ENCODE assay signal across 22 cellular contexts in genomic region chr14:44204061-44204815, GRCh38.
DNase-seq lines count a peak whose midpoint lies in the region; ATAC-seq and TF ChIP-seq lines count a peak whose summit lies in the region.
"Had no signal": no experiment of that assay in that cellular context is flagged by ENCODE, and none has a peak within 500 bp of the region (broad histone marks: within the 10 kb centered on the region; RNA-seq: fewer than 3 reads in every experiment).

No MANE protein-coding gene starts in this region.

- H4K91ac ChIP-seq in H9 (ENCODE audit: insufficient read length, low read depth, low read length), result no peak overlapping the region

- H2BK12ac ChIP-seq in H9 (ENCODE audit: insufficient read length, low read depth, low read length), result no peak overlapping the region

- no peak overlapping the region for H3K9ac ChIP-seq in H9 (ENCODE audit: extremely low read depth, insufficient read length, low read length)
- no peak overlapping the region for H3K9ac ChIP-seq in SU-DHL-6 (ENCODE audit: low read length)

- no peak overlapping the region for H4K8ac ChIP-seq in H9 (replicated peaks; ENCODE audit: insufficient read length, low read depth, low read length)

- no peaks in the 10 kb centered on the region for H3K9me3 ChIP-seq in H9 (ENCODE audit: control insufficient read depth, low read depth, low read length)
- no peaks in the 10 kb centered on the region for H3K9me3 ChIP-seq in SU-DHL-6 (ENCODE audit: insufficient read depth, low read length)
- H3K9me3 ChIP-seq: ovary had no signal

- H3F3A ChIP-seq in SU-DHL-6 (ENCODE audit: insufficient read depth), result no peaks in the 10 kb centered on the region

- no peaks in the 10 kb centered on the region for H3K79me1 ChIP-seq in H9 (ENCODE audit: insufficient read depth, low read depth, low read length, poor library complexity, severe bottlenecking)

- no peak overlapping the region for H3K4me3 ChIP-seq in SU-DHL-6 (ENCODE audit: insufficient read depth, low read length, poor library complexity, severe bottlenecking)
- H3K4me3 ChIP-seq: ovary had no signal

- no peaks in the 10 kb centered on the region for H3K4me1 ChIP-seq in H9 (ENCODE audit: insufficient read depth, low read length)

- no peaks in the 10 kb centered on the region for H3K27me3 Mint-ChIP-seq in H9 (ENCODE audit: low read depth)
- H3K27me3 Mint-ChIP-seq: activated naive CD8-positive, alpha-beta T cell treated with anti-CD3 and anti-CD28 coated beads, Interleukin-2, amount 10 ng/mL, durations not matched to agents 7 days and 5 days had no signal

- H2AK5ac ChIP-seq in H9 (ENCODE audit: insufficient read length, low read length), result no peak overlapping the region

- TF ChIP-seq CTCF in H9 (conservative IDR thresholded peaks at IDR 0.05) (no peak), SU-DHL-6 (IDR thresholded peaks at IDR 0.05; ENCODE audit: insufficient read depth, low read length, poor library complexity, severe bottlenecking) (no peak)

- no peaks in the 10 kb centered on the region for H4K20me1 ChIP-seq in H9 (ENCODE audit: control insufficient read depth, insufficient read depth, insufficient read length)
- H4K20me1 ChIP-seq in SU-DHL-6 (ENCODE audit: low read depth, low read length), result no peaks in the 10 kb centered on the region

- H2BK20ac ChIP-seq in H9 (ENCODE audit: low read depth, low read length, poor library complexity, severe bottlenecking), result no peak overlapping the region

- peak overlapping the region; percentile 25 for H3K4me2 ChIP-seq in H9 (ENCODE audit: insufficient read depth, insufficient read length, low read length)
- no peak overlapping the region for H3K4me2 ChIP-seq in SU-DHL-6 (ENCODE audit: low read depth, low read length, poor library complexity, severe bottlenecking)

- H2AFZ ChIP-seq in H9 (ENCODE audit: low read length), result no peak overlapping the region
- peak overlapping the region; percentile 78 for H2AFZ ChIP-seq in SU-DHL-6 (ENCODE audit: low read depth, low read length, severe bottlenecking)

- peak overlapping the region in 1 of 3 experiments; percentile 52; a peak in 3 of 7 replicates for H3K27ac Mint-ChIP-seq in H9
- H3K27ac Mint-ChIP-seq: activated CD8-positive, alpha-beta T cell treated with anti-CD3 and anti-CD28 coated beads, Interleukin-2, amount 10 ng/mL, durations not matched to agents 7 days and 5 days; activated naive CD8-positive, alpha-beta T cell treated with anti-CD3 and anti-CD28 coated beads, Interleukin-2, amount 10 ng/mL, durations not matched to agents 7 days and 5 days had no signal

- peaks cover 0 to 12% (median 0%) of the 10 kb centered on the region in 3 experiments; a peak in 1 of 7 replicates for H3K36me3 Mint-ChIP-seq in H9 (ENCODE audit: insufficient read depth in 1 of 3, low read depth in 3 of 3)
- H3K36me3 Mint-ChIP-seq: activated naive CD8-positive, alpha-beta T cell treated with anti-CD3 and anti-CD28 coated beads, Interleukin-2, amount 10 ng/mL, durations not matched to agents 7 days and 5 days had no signal

- no peaks in the 10 kb centered on the region for H3K36me3 ChIP-seq in SU-DHL-6 (ENCODE audit: low read length)
- H3K36me3 ChIP-seq: ovary, WERI-Rb-1 had no signal

- WGBS in H9 (ENCODE audit: extremely low coverage, insufficient read length, low lambda C conversion rate), result no CpG with 5 or more reads among the region's 3 CpGs

- H3K23me2 ChIP-seq in H9 (ENCODE audit: insufficient read length, low read depth, low read length, poor library complexity, severe bottlenecking), result no peaks in the 10 kb centered on the region

- H3K23ac ChIP-seq in H9 (ENCODE audit: insufficient read length, low read depth, low read length), result no peak overlapping the region

- no peak overlapping the region for H3T11ph ChIP-seq in H9 (ENCODE audit: low read length)

- H3K4me1 Mint-ChIP-seq in H9, result peaks cover 20 to 23% of the 10 kb centered on the region in 2 experiments
- H3K4me1 Mint-ChIP-seq: activated naive CD8-positive, alpha-beta T cell treated with anti-CD3 and anti-CD28 coated beads, Interleukin-2, amount 10 ng/mL, durations not matched to agents 7 days and 5 days had no signal

- no peak overlapping the region for H3K56ac ChIP-seq in H9 (ENCODE audit: insufficient read length, low read depth, low read length)

- no peak overlapping the region for H3K4me3 Mint-ChIP-seq in H9
- H3K4me3 Mint-ChIP-seq: activated CD8-positive, alpha-beta T cell treated with anti-CD3 and anti-CD28 coated beads, Interleukin-2, amount 10 ng/mL, durations not matched to agents 7 days and 5 days; activated naive CD8-positive, alpha-beta T cell treated with anti-CD3 and anti-CD28 coated beads, Interleukin-2, amount 10 ng/mL, durations not matched to agents 7 days and 5 days had no signal

- no peak for ATAC-seq in GM18873 (IDR thresholded peaks at IDR 0.05; ENCODE audit: low FRiP score, unreplicated experiment)
- ATAC-seq: activated CD8-positive, alpha-beta T cell treated with anti-CD3 and anti-CD28 coated beads, Interleukin-2, amount 10 ng/mL, durations not matched to agents 7 days and 5 days; left lobe of liver; Panc1 had no signal

- no peak overlapping the region for H4K5ac ChIP-seq in H9 (ENCODE audit: insufficient read length, low read depth, low read length)

- no peak overlapping the region for H3K4ac ChIP-seq in H9 (ENCODE audit: low read depth, low read length)

- H3K9me3 Mint-ChIP-seq in H9, result peaks cover 0 to 2% of the 10 kb centered on the region in 2 experiments; a peak in 2 of 5 replicates

- no peak overlapping the region for H3K14ac ChIP-seq in H9 (ENCODE audit: insufficient read depth, low read length)

- no peak overlapping the region for H3K18ac ChIP-seq in H9 (ENCODE audit: insufficient read length, low read depth, low read length)

- no peak overlapping the region for H2BK15ac ChIP-seq in H9 (ENCODE audit: low read depth, low read length)

- no peak for DNase-seq in H9
- DNase-seq in fibroblast of peridontal ligament (ENCODE audit: extremely low read depth), result peak; percentile 41
- DNase-seq in non-pigmented ciliary epithelial cell (ENCODE audit: low read depth), result peak; percentile 0
- DNase-seq in activated CD4-positive, CD25-positive, alpha-beta regulatory T cell treated with anti-CD3 and anti-CD28 coated beads, Interleukin-2, amount 50 U/mL, for 72 hours, result no peak
- no peak for DNase-seq in stimulated activated CD4-positive, alpha-beta T cell treated with anti-CD3 and anti-CD28 coated beads, Interleukin-4, amount 100 ng/mL, for 24 hours
- no peak for DNase-seq in hippocampal formation (lab: John Stamatoyannopoulos, UW)
- DNase-seq: activated CD8-positive, alpha-beta T cell treated with anti-CD3 and anti-CD28 coated beads, Interleukin-2, amount 10 ng/mL, durations not matched to agents 7 days and 5 days; activated naive CD8-positive, alpha-beta T cell treated with anti-CD3 and anti-CD28 coated beads, Interleukin-2, amount 10 ng/mL, durations not matched to agents 7 days and 5 days; AML-193; central memory CD4-positive, alpha-beta T cell; effector CD4-positive, alpha-beta T cell; hypothalamus; NCI-H2081; NCI-H69; ovary; stimulated activated CD4-positive, alpha-beta T cell treated with anti-CD3 and anti-CD28 coated beads, Interleukin-4, amount 100 ng/mL, for 4 hours; stimulated activated CD8-positive, alpha-beta memory T cell treated with anti-CD3 and anti-CD28 coated beads, Interleukin-4, amount 100 ng/mL, for 48 hours; WERI-Rb-1 had no signal

- no peak overlapping the region for H3K27ac ChIP-seq in H9 (ENCODE audit: insufficient read length, low read depth, low read length)
- H3K27ac ChIP-seq in SU-DHL-6 (ENCODE audit: low read depth, low read length), result no peak overlapping the region
- H3K27ac ChIP-seq: ovary, WERI-Rb-1 had no signal

- H3K79me2 ChIP-seq in H9 (ENCODE audit: insufficient read depth, low read length) (no peaks in the 10 kb centered on the region), SU-DHL-6 (ENCODE audit: insufficient read depth, low read length) (no peaks in the 10 kb centered on the region)

- H2BK120ac ChIP-seq in H9 (ENCODE audit: low read depth, low read length, poor library complexity, severe bottlenecking), result no peak overlapping the region

- H2BK5ac ChIP-seq in H9 (ENCODE audit: insufficient read length, low read length), result no peak overlapping the region

- H3K9me2 ChIP-seq in SU-DHL-6 (replicated peaks; ENCODE audit: insufficient read depth, low read length), result no peaks in the 10 kb centered on the region

- no peaks in the 10 kb centered on the region for H3K27me3 ChIP-seq in H9 (ENCODE audit: insufficient read depth, low read length)
- no peaks in the 10 kb centered on the region for H3K27me3 ChIP-seq in SU-DHL-6 (ENCODE audit: low read length)
- H3K27me3 ChIP-seq: ovary had no signal

Comparison
In these comparisons a context has a peak if more than half of its experiments do, and no peak if none do; other contexts are left out.
1. DNase-seq: peak in fibroblast of peridontal ligament (single experiment) and non-pigmented ciliary epithelial cell (single experiment); none in H9 (single experiment), activated CD4-positive, CD25-positive, alpha-beta regulatory T cell treated with anti-CD3 and anti-CD28 coated beads, Interleukin-2, amount 50 U/mL, for 72 hours (single experiment), stimulated activated CD4-positive, alpha-beta T cell treated with anti-CD3 and anti-CD28 coated beads, Interleukin-4, amount 100 ng/mL, for 24 hours (single experiment) and hippocampal formation (0 of 2).